In genomic region chr17:80477647-80478478, GRCh38 we compare ENCODE assay signal across 8 cellular contexts. TPM values are rescaled to one million over a fixed set of nuclear protein-coding genes. Genes with fewer than 3 reads are reported as not detected.
DNase-seq lines count a peak whose midpoint lies in the region; ATAC-seq and TF ChIP-seq lines count a peak whose summit lies in the region.

No MANE protein-coding gene starts in this region.

- no peaks in the 10 kb centered on the region for H3K9me3 Mint-ChIP-seq in activated CD4-positive, alpha-beta memory T cell treated with anti-CD3 and anti-CD28 coated beads, Interleukin-2, amount 10 ng/mL, durations not matched to agents 7 days and 5 days
- no peaks in the 10 kb centered on the region for H3K9me3 Mint-ChIP-seq in progenitor cell of endocrine pancreas (ENCODE audit: low read depth)

- no peak overlapping the region for H3K4me3 Mint-ChIP-seq in activated CD4-positive, alpha-beta memory T cell treated with anti-CD3 and anti-CD28 coated beads, Interleukin-2, amount 10 ng/mL, durations not matched to agents 7 days and 5 days
- H3K4me3 Mint-ChIP-seq in progenitor cell of endocrine pancreas (ENCODE audit: low read depth): no peak overlapping the region
- H3K4me3 Mint-ChIP-seq in T-helper 17 cell: no peak overlapping the region

- DNase-seq in AG04450 (ENCODE audit: low read depth, low spot score): no peak
- peak; percentile 34 for DNase-seq in activated CD4-positive, alpha-beta memory T cell treated with anti-CD3 and anti-CD28 coated beads, Interleukin-2, amount 10 ng/mL, durations not matched to agents 7 days and 5 days
- peak in 1 of 2 donors; percentile 17 for DNase-seq in foreskin keratinocyte
- peak; percentile 42 for DNase-seq in progenitor cell of endocrine pancreas (ENCODE audit: low spot score, unreplicated experiment)
- no peak for DNase-seq in T-helper 17 cell

- H3K9me3 ChIP-seq in AG04450 (ENCODE audit: control insufficient read depth, insufficient read depth, low read length) (no peaks in the 10 kb centered on the region; the same call in 1 of the 2 replicates), HUES48 (ENCODE audit: control insufficient read depth, insufficient read depth, low read length) (no peaks in the 10 kb centered on the region), T-helper 17 cell (ENCODE audit: control insufficient read depth, low read length, poor library complexity, severe bottlenecking) (no peaks in the 10 kb centered on the region)

- no peaks in the 10 kb centered on the region for H3K36me3 Mint-ChIP-seq in activated CD4-positive, alpha-beta memory T cell treated with anti-CD3 and anti-CD28 coated beads, Interleukin-2, amount 10 ng/mL, durations not matched to agents 7 days and 5 days (ENCODE audit: low read depth)
- H3K36me3 Mint-ChIP-seq in progenitor cell of endocrine pancreas (ENCODE audit: insufficient read depth) (no peaks in the 10 kb centered on the region), T-helper 17 cell (ENCODE audit: low read depth) (peaks cover 5% of the 10 kb centered on the region)

- no peak overlapping the region for H3K9ac ChIP-seq in HUES48 (ENCODE audit: low read depth, low read length)

- no peak overlapping the region for H3K27ac ChIP-seq in AG04450 (ENCODE audit: low read depth, low read length)
- H3K27ac ChIP-seq in HUES48 (ENCODE audit: low read depth, low read length): no peak overlapping the region
- H3K27ac ChIP-seq in foreskin keratinocyte: no peak overlapping the region

- peaks cover 69% of the 10 kb centered on the region for H3K27me3 Mint-ChIP-seq in activated CD4-positive, alpha-beta memory T cell treated with anti-CD3 and anti-CD28 coated beads, Interleukin-2, amount 10 ng/mL, durations not matched to agents 7 days and 5 days
- H3K27me3 Mint-ChIP-seq in progenitor cell of endocrine pancreas (peaks cover 69% of the 10 kb centered on the region), T-helper 17 cell (peaks cover 61% of the 10 kb centered on the region)

- no peaks in the 10 kb centered on the region for H3K36me3 ChIP-seq in HUES48 (ENCODE audit: control insufficient read depth, insufficient read depth, low read length)

- H3K27ac Mint-ChIP-seq in activated CD4-positive, alpha-beta memory T cell treated with anti-CD3 and anti-CD28 coated beads, Interleukin-2, amount 10 ng/mL, durations not matched to agents 7 days and 5 days: no peak overlapping the region
- H3K27ac Mint-ChIP-seq in progenitor cell of endocrine pancreas (no peak overlapping the region), T-helper 17 cell (no peak overlapping the region)

- POLR2A ChIA-PET in AG04450 (lab: Yijun Ruan, JAX): interaction anchor here (0.6 kb wide), 1 partner anchor 248 kb away, joined by 5 read pairs; no protein-coding TSS in a partner anchor
- POLR2A ChIA-PET in activated CD4-positive, alpha-beta memory T cell treated with anti-CD3 and anti-CD28 coated beads, Interleukin-2, amount 10 ng/mL, durations not matched to agents 7 days and 5 days (lab: Charles Lee): interaction anchor here (1.8 kb wide), 1 partner anchor 23 kb away, joined by 9 read pairs; no protein-coding TSS in a partner anchor

- peaks cover 78% of the 10 kb centered on the region for H3K27me3 ChIP-seq in AG04450 (ENCODE audit: control insufficient read depth, insufficient read depth, low read length)
- peaks cover 100% of the 10 kb centered on the region for H3K27me3 ChIP-seq in HUES48 (ENCODE audit: control insufficient read depth, insufficient read depth, low read length)
- peaks cover 100% of the 10 kb centered on the region for H3K27me3 ChIP-seq in foreskin keratinocyte

- peak; percentile 71 for TF ChIP-seq CTCF in AG04450 (IDR thresholded peaks at IDR 0.05; ENCODE audit: low read depth, low read length)
- TF ChIP-seq CTCF in foreskin keratinocyte (conservative IDR thresholded peaks at IDR 0.05): peak; percentile 78
- peak; percentile 49 for TF ChIP-seq CTCF in progenitor cell of endocrine pancreas (IDR thresholded peaks at IDR 0.05; ENCODE audit: unreplicated experiment)

- H3K4me1 ChIP-seq in HUES48 (ENCODE audit: control insufficient read depth, insufficient read depth, low read length) (peaks cover 17% of the 10 kb centered on the region), foreskin keratinocyte (no peaks in the 10 kb centered on the region)

- CTCF ChIA-PET in AG04450 (lab: Charles Lee): interaction anchor here (1.0 kb wide), 1 partner anchor 23 kb away, joined by 3 read pairs; no protein-coding TSS in a partner anchor
- CTCF ChIA-PET in activated CD4-positive, alpha-beta memory T cell treated with anti-CD3 and anti-CD28 coated beads, Interleukin-2, amount 10 ng/mL, durations not matched to agents 7 days and 5 days (lab: Charles Lee): no interaction called here

- H3K4me1 Mint-ChIP-seq in activated CD4-positive, alpha-beta memory T cell treated with anti-CD3 and anti-CD28 coated beads, Interleukin-2, amount 10 ng/mL, durations not matched to agents 7 days and 5 days: peaks cover 13% of the 10 kb centered on the region
- peaks cover 6% of the 10 kb centered on the region for H3K4me1 Mint-ChIP-seq in progenitor cell of endocrine pancreas (ENCODE audit: low read depth)
- peaks cover 12% of the 10 kb centered on the region for H3K4me1 Mint-ChIP-seq in T-helper 17 cell

- H3K4me3 ChIP-seq in AG04450 (ENCODE audit: low read depth, low read length): peak overlapping the region; percentile 39; the same call in 1 of the 2 replicates
- peak overlapping the region; percentile 38; the same call in 1 of the 2 replicates for H3K4me3 ChIP-seq in HUES48 (ENCODE audit: low read depth, low read length)

- peak; percentile 24 for ATAC-seq in foreskin keratinocyte
- ATAC-seq in HG02763 (IDR thresholded peaks at IDR 0.05; ENCODE audit: unreplicated experiment): no peak
- ATAC-seq in T-helper 17 cell: no peak
- no peak for ATAC-seq in HG03565 (IDR thresholded peaks at IDR 0.05; ENCODE audit: unreplicated experiment)

RNA-seq across cellular contexts. Expression of gene NPTX1, which starts 1.5 kb away (rescaled TPM):
- polyA plus RNA-seq in AG04450 (2011; rRNA removed) (6.4 and 6.5 TPM in 2 replicates), foreskin keratinocyte (0.02 TPM in 1 of 2 replicates, not detected in the other)
- 7.0 and 14.2 TPM in 2 replicates for polyA minus RNA-seq in AG04450 (2011; rRNA and poly(A)+ RNA removed)
- 10 to 100 TPM in 1 of 2 experiments, 1 to 10 TPM in 1; 8.8 to 10.0 TPM for total RNA-seq in activated CD4-positive, alpha-beta memory T cell treated with anti-CD3 and anti-CD28 coated beads, Interleukin-2, amount 10 ng/mL, durations not matched to agents 7 days and 5 days
- total RNA-seq in foreskin keratinocyte (0.04 TPM in 1 of 2 replicates, not detected in the other), progenitor cell of endocrine pancreas (not detected in 2 replicates), T-helper 17 cell (under 1 TPM; 0.07 to 0.99 TPM)

Comparison
In these comparisons a context has a peak if more than half of its experiments do, and no peak if none do; other contexts are left out.
1. DNase-seq: peak in activated CD4-positive, alpha-beta memory T cell treated with anti-CD3 and anti-CD28 coated beads, Interleukin-2, amount 10 ng/mL, durations not matched to agents 7 days and 5 days (single experiment) and progenitor cell of endocrine pancreas (single experiment); none in AG04450 (single experiment) and T-helper 17 cell (0 of 3).
2. Peak in every context shown above with its lines, with median percentiles within 50 percentile points of each other: CTCF ChIP-seq.